Comparison of ENCODE assay signal across 1 cellular context in genomic region chr2:231111987-231112386, GRCh38.
TF ChIP-seq lines count a peak whose summit lies in the region.

No MANE protein-coding gene starts in this region.

TF ChIP-seq in HepG2, 621 proteins besides CTCF, POLR2A, EP300 and RAD21 (continued from another document):
- TF ChIP-seq SALL2 (CRISPR knock-in tag; IDR thresholded peaks at IDR 0.05) (no peak), SRF (IDR thresholded peaks at IDR 0.05; ENCODE audit: low read depth, low read length) (no peak), HDAC1 (CRISPR knock-in tag; IDR thresholded peaks at IDR 0.05) (no peak), MAFG (CRISPR knock-in tag; IDR thresholded peaks at IDR 0.05) (no peak)
